In the genomic region with DNA sequence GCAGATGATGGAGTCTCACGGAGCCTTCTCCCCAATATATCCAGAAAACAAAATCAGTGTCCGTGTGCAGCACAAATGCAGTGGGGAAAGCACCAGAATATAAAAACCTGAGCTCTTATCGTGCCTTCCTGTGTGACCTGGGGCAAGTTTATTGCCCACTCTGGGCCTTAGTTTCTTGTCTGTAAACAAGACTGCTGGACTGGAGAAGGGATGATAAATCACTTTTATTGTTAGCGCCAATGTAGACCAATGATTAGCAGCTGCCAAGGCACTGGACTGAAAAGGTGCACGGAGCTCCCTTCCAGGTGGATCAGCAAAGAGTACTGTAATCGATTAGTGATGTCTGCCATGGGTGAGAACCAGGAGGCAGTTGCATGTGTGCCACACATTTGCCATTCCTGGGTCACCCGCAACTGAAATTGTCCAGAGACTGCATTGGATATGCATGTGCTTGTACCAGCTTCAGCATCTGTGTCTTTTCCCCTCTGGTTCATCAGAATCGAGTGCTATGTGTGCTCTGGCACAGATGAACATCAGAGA, we compare ENCODE assay signal across 16 cellular contexts.
"Had no signal": no experiment of that assay in that cellular context is flagged by ENCODE, and none has a peak within 500 bp of the region (broad histone marks: within the 10 kb centered on the region; RNA-seq: fewer than 3 reads in every experiment).

No MANE protein-coding gene starts in this region.

- H3K4me2 ChIP-seq: SK-N-SH had no signal

- H3K4me1 Mint-ChIP-seq: IgD-negative memory B cell had no signal

- H3K27ac Mint-ChIP-seq: IgD-negative memory B cell had no signal

- H3K9ac ChIP-seq: SK-N-SH had no signal

- H3K27me3 Mint-ChIP-seq: IgD-negative memory B cell had no signal

- H3K9me3 ChIP-seq: SK-N-SH had no signal

- H3K27ac ChIP-seq: HL-60, RWPE1 had no signal

- DNase-seq: KBM-7, NCI-H1048, NCI-H1105, NCI-H1417, NCI-H1436 treated with DMSO at 0.1 percent for 48 hours, NCI-H1694, NCI-H187 treated with DMSO at 0.1 percent for 48 hours, NCI-H2029 treated with DMSO at 0.1 percent for 48 hours, NCI-H526 treated with DMSO at 0.1 percent for 48 hours, NCI-H774, SHP77, SK-N-SH, SW 1271 had no signal
